31 cellular contexts compared by ENCODE assay signal in genomic region chr6:34451192-34451591, GRCh38. TPM values are rescaled to one million over a fixed set of nuclear protein-coding genes. Genes with fewer than 3 reads are reported as not detected.
"Had no signal": no experiment of that assay in that cellular context is flagged by ENCODE, and none has a peak within 500 bp of the region (broad histone marks: within the 10 kb centered on the region; RNA-seq: fewer than 3 reads in every experiment).

No MANE protein-coding gene starts in this region.

- FAIRE-seq: colon, endometrium, endothelial cell of umbilical vein, frontal cortex had no signal

- DNase-seq: colonic mucosa; cortex of kidney; dermis blood vessel endothelial cell; dorsolateral prefrontal cortex; effector CD4-positive, alpha-beta T cell; effector CD8-positive, alpha-beta T cell; effector memory CD4-positive, alpha-beta T cell; effector memory CD8-positive, alpha-beta T cell; endodermal cell; erythroblast; esophagus squamous epithelium; foreskin fibroblast; foreskin keratinocyte; foreskin melanocyte; gastrocnemius medialis; glutamatergic neuron; head of caudate nucleus; heart left ventricle; heart right ventricle had no signal

- H3K27ac ChIP-seq: colonic mucosa, coronary artery, epithelial cell of prostate, esophagus muscularis mucosa, esophagus squamous epithelium, foreskin keratinocyte, gastrocnemius medialis, gastroesophageal sphincter, heart left ventricle, heart right ventricle had no signal

- H3K9me3 ChIP-seq: colonic mucosa, gastrocnemius medialis had no signal

- H3K4me1 ChIP-seq: colonic mucosa, esophagus muscularis mucosa, esophagus squamous epithelium, foreskin keratinocyte, gastrocnemius medialis, gastroesophageal sphincter, heart left ventricle, heart right ventricle had no signal

- H3K27me3 ChIP-seq: colonic mucosa, dorsolateral prefrontal cortex, esophagus muscularis mucosa, foreskin keratinocyte, gastrocnemius medialis, heart left ventricle, heart right ventricle had no signal

- H3K36me3 ChIP-seq: colonic mucosa, esophagus muscularis mucosa, esophagus squamous epithelium, gastrocnemius medialis, gastroesophageal sphincter, heart left ventricle, heart right ventricle had no signal

- H3K4me3 ChIP-seq: colonic mucosa, coronary artery, dorsolateral prefrontal cortex, esophagus muscularis mucosa, esophagus squamous epithelium, gastrocnemius medialis, gastroesophageal sphincter, heart left ventricle, heart right ventricle had no signal

- ATAC-seq: effector memory CD8-positive, alpha-beta T cell; esophagus mucosa; foreskin keratinocyte; gastrocnemius medialis; gastroesophageal sphincter; heart left ventricle; heart right ventricle had no signal

RNA-seq across cellular contexts. Expression of gene PACSIN1, which starts 14.7 kb away (rescaled TPM):
- total RNA-seq: dermis blood vessel endothelial cell, dermis microvascular lymphatic vessel endothelial cell, endothelial cell of umbilical vein, esophagus mucosa, esophagus squamous epithelium, gastrocnemius medialis, glomerular endothelial cell had no signal
- polyA plus RNA-seq: fibroblast of lung had no signal
